ENCODE assay signal across 19 cellular contexts in genomic region chr6:48833916-48834315, GRCh38.
DNase-seq lines count a peak whose midpoint lies in the region; ATAC-seq, FAIRE-seq and TF ChIP-seq lines count a peak whose summit lies in the region.
"Had no signal": no experiment of that assay in that cellular context is flagged by ENCODE, and none has a peak within 500 bp of the region (broad histone marks: within the 10 kb centered on the region; RNA-seq: fewer than 3 reads in every experiment).

No MANE protein-coding gene starts in this region.

- no peak overlapping the region for H3K4me3 ChIP-seq in pancreas
- H3K4me3 ChIP-seq: BLaER1, HAP-1 had no signal

- no peaks in the 10 kb centered on the region for H3K9me3 ChIP-seq in pancreas
- H3K9me3 ChIP-seq: BLaER1, Caco-2, HAP-1 had no signal

- H3K27me3 ChIP-seq in pancreas: no peaks in the 10 kb centered on the region
- H3K27me3 ChIP-seq: BLaER1 had no signal

- no peak overlapping the region for H3K27ac ChIP-seq in pancreas
- H3K27ac ChIP-seq: BLaER1, C4-2B had no signal

- no peaks in the 10 kb centered on the region for H3K4me1 ChIP-seq in pancreas
- H3K4me1 ChIP-seq: BLaER1, Caco-2, HAP-1 had no signal

- FAIRE-seq in G401.6 (lab: Jason Lieb, UNC) (peak; percentile 94), RCC 7860 (lab: Jason Lieb, UNC) (peak; percentile 76), colon (lab: Jason Lieb, UNC) (peak; percentile 72), pancreas (lab: Jason Lieb, UNC) (peak; percentile 88)
- FAIRE-seq: GM12891, GM18507 had no signal

- no peak for ATAC-seq in pancreas
- ATAC-seq in GM18858 (IDR thresholded peaks at IDR 0.05; ENCODE audit: unreplicated experiment): no peak
- ATAC-seq: CD8-positive, alpha-beta T cell had no signal

- no peaks in the 10 kb centered on the region for H3K36me3 ChIP-seq in pancreas
- H3K36me3 ChIP-seq: BLaER1, HAP-1 had no signal

- DNase-seq in RCC 7860 (ENCODE audit: low spot score): no peak
- DNase-seq in pancreas: no peak
- DNase-seq in stimulated activated naive CD4-positive, alpha-beta T cell treated with Interleukin-2 at 50 U/mL for 16 hours (lab: John Stamatoyannopoulos, UW): no peak
- no peak for DNase-seq in DMS53 (lab: John Stamatoyannopoulos, UW)
- DNase-seq: Caco-2; CD4-positive, CD25-positive, alpha-beta regulatory T cell; CD8-positive, alpha-beta T cell; DMS153; DMS79; GF-D8; GOT3 had no signal

- TF ChIP-seq CTCF in pancreas (IDR thresholded peaks at IDR 0.05): no peak

- intact Hi-C loops in pancreas (cut with DNase I): no loop called here

- 89 to 93% methylated on average over 1 of the region's 1 CpG for WGBS in pancreas, 2 donors
